ENCODE assay signal across 31 cellular contexts in the genomic region with DNA sequence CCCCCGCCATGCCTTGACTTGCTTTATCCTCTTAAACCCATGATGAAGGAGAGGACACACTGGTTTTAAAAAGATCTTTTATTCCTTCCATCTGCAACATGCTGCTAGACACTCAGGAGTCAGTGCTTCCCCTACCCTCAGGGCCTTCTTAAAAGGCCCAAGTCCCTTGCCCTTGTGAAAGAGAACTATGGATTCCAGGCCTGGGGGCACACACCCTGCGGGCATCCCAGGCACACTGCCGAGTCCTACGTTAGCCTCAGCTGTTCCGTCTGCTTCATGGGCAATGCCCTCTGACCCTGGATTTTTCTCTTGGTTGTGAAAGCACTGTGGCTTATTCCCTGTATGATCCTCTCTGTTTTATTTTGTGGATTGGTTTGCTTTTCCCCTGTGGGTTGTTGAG. TPM values are rescaled to one million over a fixed set of nuclear protein-coding genes. Genes with fewer than 3 reads are reported as not detected.
"Had no signal": no experiment of that assay in that cellular context is flagged by ENCODE, and none has a peak within 500 bp of the region (broad histone marks: within the 10 kb centered on the region; RNA-seq: fewer than 3 reads in every experiment).

No MANE protein-coding gene starts in this region.

- H3K4me1 Mint-ChIP-seq: activated naive CD8-positive, alpha-beta T cell treated with anti-CD3 and anti-CD28 coated beads, Interleukin-2, amount 10 ng/mL, durations not matched to agents 7 days and 5 days; brain had no signal

- H3K27ac ChIP-seq: ascending aorta, cardiac muscle cell, esophagus squamous epithelium, heart right ventricle, neutrophil, ovary, right lobe of liver, stomach, suprapubic skin, tibial artery, WERI-Rb-1 had no signal

- DNase-seq: activated CD4-positive, alpha-beta memory T cell treated with anti-CD3 and anti-CD28 coated beads for 36 hours; activated CD4-positive, alpha-beta T cell treated with anti-CD3 and anti-CD28 coated beads for 48 hours; activated CD8-positive, alpha-beta memory T cell treated with anti-CD3 and anti-CD28 coated beads, Interleukin-2, amount 50 U/mL, for 4 hours; activated naive CD8-positive, alpha-beta T cell treated with anti-CD3 and anti-CD28 coated beads, Interleukin-2, amount 10 ng/mL, durations not matched to agents 7 days and 5 days; activated T-cell treated with anti-CD3 and anti-CD28 coated beads, Interleukin-2, amount 50 U/mL, for 1 hour; cortex of kidney; endodermal cell; esophagus squamous epithelium; foreskin melanocyte; heart right ventricle; natural killer cell; ovary; right lobe of liver; stimulated activated CD4-positive, alpha-beta T cell treated with anti-CD3 and anti-CD28 coated beads, Interleukin-2, amount 100 ng/mL, for 48 hours; stomach; T-helper 1 cell; T1000; tibial artery; WERI-Rb-1 had no signal

- H3K36me3 ChIP-seq: ovary had no signal

- H3K4me1 ChIP-seq: ascending aorta, esophagus squamous epithelium, heart right ventricle, right lobe of liver, stomach, suprapubic skin, tibial artery had no signal

- ATAC-seq: activated CD4-positive, CD25-positive, alpha-beta regulatory T cell treated with anti-CD3 and anti-CD28 coated beads, Interleukin-2, amount 50 U/mL, for 24 hours; heart right ventricle; natural killer cell had no signal

- H3K4me3 ChIP-seq: ascending aorta, cardiac muscle cell, esophagus squamous epithelium, heart right ventricle, ovary, right lobe of liver, stomach, suprapubic skin, tibial artery had no signal

- H3K9me3 ChIP-seq: ascending aorta, esophagus squamous epithelium, heart right ventricle, ovary, right lobe of liver, stomach, suprapubic skin, tibial artery had no signal

- H3K9me3 Mint-ChIP-seq: activated CD4-positive, alpha-beta memory T cell treated with anti-CD3 and anti-CD28 coated beads for 36 hours; activated naive CD8-positive, alpha-beta T cell treated with anti-CD3 and anti-CD28 coated beads, Interleukin-2, amount 10 ng/mL, durations not matched to agents 7 days and 5 days; activated T-helper 2 cell treated with anti-CD3 and anti-CD28 coated beads, Interferon-gamma antibody, Interleukin-2, Interleukin-4, amounts not matched to agents 10 μg/mL and 5 μg/mL and 100 μg/mL, durations not matched to agents 14 hours and 24 hours and 36 hours; brain; endodermal cell; natural killer cell had no signal

- H3K27me3 ChIP-seq: ascending aorta, cardiac muscle cell, esophagus squamous epithelium, heart right ventricle, neutrophil, ovary, right lobe of liver, stomach, suprapubic skin, tibial artery had no signal

- H3K27me3 Mint-ChIP-seq: activated CD4-positive, alpha-beta memory T cell treated with anti-CD3 and anti-CD28 coated beads for 36 hours; activated naive CD8-positive, alpha-beta T cell treated with anti-CD3 and anti-CD28 coated beads, Interleukin-2, amount 10 ng/mL, durations not matched to agents 7 days and 5 days; brain; progenitor cell of endocrine pancreas had no signal

- H3K4me3 Mint-ChIP-seq: activated CD4-positive, alpha-beta memory T cell treated with anti-CD3 and anti-CD28 coated beads for 36 hours; activated naive CD8-positive, alpha-beta T cell treated with anti-CD3 and anti-CD28 coated beads, Interleukin-2, amount 10 ng/mL, durations not matched to agents 7 days and 5 days; brain; endodermal cell; natural killer cell had no signal

- H3K27ac Mint-ChIP-seq: activated CD4-positive, alpha-beta memory T cell treated with anti-CD3 and anti-CD28 coated beads for 36 hours; activated naive CD8-positive, alpha-beta T cell treated with anti-CD3 and anti-CD28 coated beads, Interleukin-2, amount 10 ng/mL, durations not matched to agents 7 days and 5 days; activated T-helper 2 cell treated with anti-CD3 and anti-CD28 coated beads, Interferon-gamma antibody, Interleukin-2, Interleukin-4, amounts not matched to agents 10 μg/mL and 5 μg/mL and 100 μg/mL, durations not matched to agents 14 hours and 24 hours and 36 hours; endodermal cell; progenitor cell of endocrine pancreas had no signal

RNA-seq across cellular contexts. Expression of gene CNIH2, which starts 44.7 kb away (rescaled TPM):
- total RNA-seq: ascending aorta, glomerular endothelial cell, skeletal muscle tissue, stomach had no signal

RNA-seq across cellular contexts. Expression of gene TMEM151A, which starts 58.4 kb away (rescaled TPM):
- total RNA-seq: activated CD4-positive, alpha-beta memory T cell treated with anti-CD3 and anti-CD28 coated beads for 36 hours; activated CD8-positive, alpha-beta memory T cell treated with anti-CD3 and anti-CD28 coated beads for 36 hours; activated naive CD8-positive, alpha-beta T cell treated with anti-CD3 and anti-CD28 coated beads, Interleukin-2, amount 10 ng/mL, durations not matched to agents 7 days and 5 days; activated T-helper 2 cell treated with anti-CD3 and anti-CD28 coated beads, Interferon-gamma antibody, Interleukin-2, Interleukin-4, amounts not matched to agents 10 μg/mL and 5 μg/mL and 100 μg/mL, durations not matched to agents 14 hours and 24 hours and 36 hours; esophagus squamous epithelium; lower leg skin; natural killer cell; skeletal muscle tissue; suprapubic skin had no signal
